ENCODE assay signal across 26 cellular contexts in the genomic region with DNA sequence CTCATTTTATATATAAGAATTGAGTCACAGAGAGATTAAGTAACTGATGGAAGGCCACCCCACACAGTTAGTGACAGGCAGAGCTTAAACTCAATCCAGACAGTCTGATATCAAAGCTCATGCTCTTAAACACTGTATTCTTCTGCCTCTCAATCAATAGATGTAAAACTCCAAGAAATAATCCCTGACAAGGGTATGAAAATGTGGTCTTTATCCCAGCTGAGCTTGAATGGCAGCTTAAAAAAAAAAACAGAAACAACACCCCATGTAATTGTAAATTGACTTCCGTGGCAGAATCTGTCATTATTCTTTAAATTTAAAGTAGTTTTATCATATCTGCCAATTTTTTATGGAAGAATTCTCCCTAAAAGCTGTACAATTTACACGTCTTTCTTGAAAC.
DNase-seq lines count a peak whose midpoint lies in the region; ATAC-seq, FAIRE-seq and TF ChIP-seq lines count a peak whose summit lies in the region.
"Had no signal": no experiment of that assay in that cellular context is flagged by ENCODE, and none has a peak within 500 bp of the region (broad histone marks: within the 10 kb centered on the region; RNA-seq: fewer than 3 reads in every experiment).

No MANE protein-coding gene starts in this region.

- no peak overlapping the region for H4K91ac ChIP-seq in mesenchymal stem cell (ENCODE audit: low read length)

- H3K23ac ChIP-seq in mesenchymal stem cell (ENCODE audit: low read length in 2 of 2), result no peak overlapping the region

- no TSS peak for BruUV-seq in MCF 10A (replicated peaks; lab: Mats Ljungman, UMichigan)

- H3K9me3 ChIP-seq in breast epithelium (no peaks in the 10 kb centered on the region), mesenchymal stem cell (ENCODE audit: control insufficient read depth, low read length) (no peaks in the 10 kb centered on the region), osteoblast (ENCODE audit: low read depth, low read length) (no peaks in the 10 kb centered on the region), kidney (ENCODE audit: control insufficient read depth in 1 of 2, low read length in 2 of 2) (no peaks in the 10 kb centered on the region)
- H3K9me3 ChIP-seq: A549, BE2C, BLaER1 had no signal

- no peak for FAIRE-seq in kidney (lab: Jason Lieb, UNC)
- FAIRE-seq: A549, GM12878, GM12892, GM18507 had no signal

- H3K79me1 ChIP-seq in mesenchymal stem cell (replicated peaks; ENCODE audit: low read length, poor library complexity, severe bottlenecking), result no peaks in the 10 kb centered on the region

- H3K36me3 ChIP-seq in breast epithelium, result no peaks in the 10 kb centered on the region
- H3K36me3 ChIP-seq in mesenchymal stem cell (ENCODE audit: control insufficient read depth in 1 of 2, insufficient read depth in 2 of 2, low read depth in 1 of 2, low read length in 2 of 2), result no peaks in the 10 kb centered on the region
- no peaks in the 10 kb centered on the region for H3K36me3 ChIP-seq in osteoblast (ENCODE audit: insufficient read depth, low read length)
- no peaks in the 10 kb centered on the region for H3K36me3 ChIP-seq in kidney (ENCODE audit: control insufficient read depth in 1 of 2, insufficient read depth in 2 of 2, low read length in 2 of 2)
- H3K36me3 ChIP-seq: BE2C, BLaER1 had no signal

- H2BK12ac ChIP-seq in mesenchymal stem cell (ENCODE audit: low read length in 2 of 2), result no peak overlapping the region

- H2AK5ac ChIP-seq in mesenchymal stem cell (ENCODE audit: low read length, severe bottlenecking), result no peak overlapping the region

- H3K4me1 ChIP-seq in breast epithelium (no peaks in the 10 kb centered on the region), mesenchymal stem cell (ENCODE audit: control insufficient read depth, insufficient read depth, low read depth, low read length) (no peaks in the 10 kb centered on the region), osteoblast (ENCODE audit: insufficient read depth, low read length) (peaks cover 35% of the 10 kb centered on the region), kidney (ENCODE audit: control insufficient read depth in 1 of 2, insufficient read depth in 1 of 2, low read depth in 1 of 2, low read length in 2 of 2) (no peaks in the 10 kb centered on the region)
- H3K4me1 ChIP-seq: A549, BE2C, BLaER1 had no signal

- H3K14ac ChIP-seq in mesenchymal stem cell (ENCODE audit: low read length in 2 of 2), result no peak overlapping the region

- peak overlapping the region; percentile 49 for H3K27ac Mint-ChIP-seq in MCF 10A (ENCODE audit: low read depth, unreplicated experiment)
- H3K27ac Mint-ChIP-seq: CD14-positive monocyte; CD4-positive, CD25-positive, alpha-beta regulatory T cell; CD8-positive, alpha-beta memory T cell had no signal

- H2BK15ac ChIP-seq in mesenchymal stem cell (ENCODE audit: low read depth, poor library complexity, severe bottlenecking), result no peak overlapping the region

- DNase-seq in MCF 10A (ENCODE audit: unreplicated experiment) (no peak), breast epithelium (ENCODE audit: low spot score in 2 of 2) (no peak), mesenchymal stem cell (no peak), osteoblast (ENCODE audit: insufficient read length, low spot score, missing footprints) (no peak), kidney (no peak)
- DNase-seq: ACHN; BE2C; C1 segment of cervical spinal cord; CD4-positive, alpha-beta memory T cell; CD4-positive, CD25-positive, alpha-beta regulatory T cell; CD8-positive, alpha-beta memory T cell; COR-L47; DMS 273 treated with DMSO at 0.1 percent for 48 hours; DMS153; DMS53; DMS79; DND-41; GDM1 had no signal

- H3K27ac ChIP-seq in breast epithelium (no peak overlapping the region), mesenchymal stem cell (ENCODE audit: low read length, poor library complexity, severe bottlenecking) (no peak overlapping the region), osteoblast (ENCODE audit: low read depth, low read length) (peak overlapping the region; percentile 66), kidney (ENCODE audit: low read depth in 2 of 2, low read length in 2 of 2) (no peak overlapping the region)
- H3K27ac ChIP-seq: 22Rv1, A549, BLaER1 had no signal

- H3K18ac ChIP-seq in mesenchymal stem cell (ENCODE audit: low read depth in 1 of 2, low read length in 2 of 2), result no peak overlapping the region

- H3K27me3 Mint-ChIP-seq in MCF 10A (ENCODE audit: insufficient read depth, unreplicated experiment), result no peaks in the 10 kb centered on the region
- H3K27me3 Mint-ChIP-seq: CD4-positive, alpha-beta memory T cell; CD4-positive, CD25-positive, alpha-beta regulatory T cell; CD8-positive, alpha-beta memory T cell had no signal

- no peaks in the 10 kb centered on the region for H4K20me1 ChIP-seq in osteoblast (ENCODE audit: insufficient read depth, low read length)
- H4K20me1 ChIP-seq: BLaER1 had no signal

- no peak overlapping the region for H2BK5ac ChIP-seq in mesenchymal stem cell (ENCODE audit: low read depth, low read length, poor library complexity, severe bottlenecking)

- peak overlapping the region; percentile 47 for H3K9ac ChIP-seq in mesenchymal stem cell (ENCODE audit: low read length)
- no peak overlapping the region for H3K9ac ChIP-seq in kidney (ENCODE audit: low read length in 2 of 2)
- H3K9ac ChIP-seq: BLaER1 had no signal

- TF ChIP-seq CTCF in MCF 10A (IDR thresholded peaks at IDR 0.05; ENCODE audit: unreplicated experiment) (no peak), breast epithelium (IDR thresholded peaks at IDR 0.05) (no peak), osteoblast (IDR thresholded peaks at IDR 0.05; ENCODE audit: extremely low read depth, low read depth, low read length) (no peak), kidney (IDR thresholded peaks at IDR 0.05; ENCODE audit: borderline replicate concordance, extremely low read depth, insufficient read depth) (no peak)

- peaks cover 8% of the 10 kb centered on the region for H3K4me1 Mint-ChIP-seq in MCF 10A (ENCODE audit: insufficient read depth, unreplicated experiment)
- H3K4me1 Mint-ChIP-seq: CD14-positive monocyte; CD4-positive, CD25-positive, alpha-beta regulatory T cell; CD8-positive, alpha-beta memory T cell had no signal

- ATAC-seq in HG03280 (IDR thresholded peaks at IDR 0.05; ENCODE audit: unreplicated experiment), result no peak
- ATAC-seq: A549, GM12878 had no signal

- CTCF ChIA-PET in MCF 10A (lab: Yijun Ruan, JAX), result no interaction called here

- intact Hi-C loops in MCF 10A (cut with micrococcal nuclease) (no loop called here), breast epithelium (cut with DNase I; ENCODE audit: low total_unique reads) (no loop called here), kidney (cut with DNase I) (no loop called here)

- H3K27me3 ChIP-seq in breast epithelium, result no peaks in the 10 kb centered on the region
- no peaks in the 10 kb centered on the region for H3K27me3 ChIP-seq in mesenchymal stem cell (ENCODE audit: control insufficient read depth in 1 of 2, insufficient read depth in 1 of 2, low read length in 2 of 2)
- no peaks in the 10 kb centered on the region for H3K27me3 ChIP-seq in osteoblast (ENCODE audit: insufficient read depth, low read length)
- H3K27me3 ChIP-seq: BE2C, BLaER1 had no signal

- WGBS in mesenchymal stem cell, result 100% methylated on average over 1 of the region's 2 CpGs

- peaks cover 53% of the 10 kb centered on the region for H3K36me3 Mint-ChIP-seq in MCF 10A (ENCODE audit: insufficient read depth, unreplicated experiment)
- H3K36me3 Mint-ChIP-seq: CD14-positive monocyte; CD4-positive, CD25-positive, alpha-beta regulatory T cell had no signal

- H2BK120ac ChIP-seq in mesenchymal stem cell (ENCODE audit: low read depth, low read length), result no peak overlapping the region

- POLR2A ChIA-PET in MCF 10A (lab: Yijun Ruan, JAX), result no interaction called here

- no peak overlapping the region for H4K8ac ChIP-seq in mesenchymal stem cell (ENCODE audit: low read length)

- H3K79me2 ChIP-seq in osteoblast (ENCODE audit: insufficient read depth, low read length), result no peaks in the 10 kb centered on the region

- no peak overlapping the region for H2AFZ ChIP-seq in mesenchymal stem cell (ENCODE audit: low read depth, low read length)
- no peak overlapping the region for H2AFZ ChIP-seq in osteoblast (ENCODE audit: low read length)

- no peak overlapping the region for H3K4me3 Mint-ChIP-seq in MCF 10A (ENCODE audit: unreplicated experiment)
- H3K4me3 Mint-ChIP-seq: CD14-positive monocyte; CD4-positive, alpha-beta memory T cell; CD4-positive, CD25-positive, alpha-beta regulatory T cell; CD8-positive, alpha-beta memory T cell had no signal

- H3K9me3 Mint-ChIP-seq in MCF 10A (ENCODE audit: unreplicated experiment), result no peaks in the 10 kb centered on the region

- no peak overlapping the region for H3K4ac ChIP-seq in mesenchymal stem cell (ENCODE audit: low read depth in 1 of 2, low read length in 2 of 2)

- H3K4me2 ChIP-seq in mesenchymal stem cell (ENCODE audit: low read length, poor library complexity, severe bottlenecking), result no peak overlapping the region
- peak overlapping the region; percentile 20 for H3K4me2 ChIP-seq in osteoblast (ENCODE audit: insufficient read depth, low read length)
- H3K4me2 ChIP-seq: A549, BLaER1 had no signal

- H3K4me3 ChIP-seq in breast epithelium (no peak overlapping the region), mesenchymal stem cell (ENCODE audit: insufficient read depth in 1 of 2, low read depth in 1 of 2, low read length in 2 of 2) (no peak overlapping the region), osteoblast (ENCODE audit: insufficient read depth, low read length) (no peak overlapping the region), kidney (ENCODE audit: low read length in 2 of 2) (no peak overlapping the region)
- H3K4me3 ChIP-seq: A549, BLaER1, GM12878 had no signal

- TF ChIP-seq POLR2A in breast epithelium (IDR thresholded peaks at IDR 0.05), result no peak
